8 cellular contexts compared by ENCODE assay signal in the genomic region with DNA sequence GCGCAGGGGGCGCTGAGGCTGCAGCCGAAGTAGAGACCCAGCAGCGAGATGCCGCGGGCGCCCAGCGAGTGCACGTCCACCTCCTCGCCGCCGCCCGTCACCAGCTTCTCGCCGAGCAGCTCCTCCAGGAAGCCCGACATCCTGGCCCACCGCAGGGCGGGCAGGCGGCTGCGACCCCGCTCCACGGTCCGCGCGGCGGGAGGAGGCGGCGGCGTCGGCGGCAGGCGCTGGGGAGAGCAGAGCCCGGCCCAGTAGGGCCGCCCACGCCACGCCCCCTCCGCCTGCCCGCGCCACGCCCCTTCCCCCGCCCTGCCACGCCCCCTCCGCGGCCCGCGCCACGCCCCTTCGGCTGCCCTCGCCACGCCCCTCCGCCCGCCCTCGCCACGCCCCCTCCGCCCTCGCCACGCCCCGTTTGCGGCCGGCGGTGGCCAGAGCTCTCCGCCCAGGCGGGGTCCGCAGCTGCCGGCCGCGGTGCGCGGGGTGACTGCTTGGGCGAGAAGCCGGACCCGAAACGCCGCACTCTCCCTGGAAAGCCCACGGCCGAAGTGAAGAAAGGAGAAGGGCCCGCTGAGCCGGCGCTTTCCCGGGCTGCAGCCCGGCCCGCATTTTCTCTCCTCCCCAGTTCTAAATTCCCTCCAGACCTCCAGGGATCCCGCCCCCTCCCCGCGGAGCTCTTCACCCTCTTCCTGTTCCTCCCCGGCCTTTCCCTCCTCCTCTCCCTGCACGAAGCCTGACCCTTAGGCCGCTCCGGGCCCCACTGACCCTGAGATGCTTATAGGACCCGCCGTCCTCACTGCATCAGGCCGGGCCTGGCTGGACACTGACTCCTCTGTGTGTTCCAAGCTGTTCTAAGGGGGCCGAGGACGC. TPM values are rescaled to one million over a fixed set of nuclear protein-coding genes. Genes with fewer than 3 reads are reported as not detected.
DNase-seq lines count a peak whose midpoint lies in the region; ATAC-seq and TF ChIP-seq lines count a peak whose summit lies in the region.

Gene NXN, minus strand, starts transcription at position 238 of the 867 bp plus-strand sequence.

- peak within 1 kb of the TSS; percentile 85 for H3K4me3 Mint-ChIP-seq in natural killer cell treated with Interleukin-12 subunit alpha and Interleukin-12 subunit beta and Interleukin-15 and Interleukin-18, amount 100 ng/mL, for 72 hours

- H3K4me3 ChIP-seq in Panc1 (ENCODE audit: low read depth in 2 of 2, low read length in 2 of 2), result peak within 1 kb of the TSS; percentile 69 to 83
- H3K4me3 ChIP-seq in fibroblast of mammary gland (ENCODE audit: control insufficient read depth, low read depth, low read length), result peak within 1 kb of the TSS; percentile 68

- ATAC-seq in HG03520 (IDR thresholded peaks at IDR 0.05; ENCODE audit: unreplicated experiment), result peak; percentile 54
- ATAC-seq in Panc1, result peak; percentile 91
- peak; percentile 95 to 97 for ATAC-seq in natural killer cell treated with Interleukin-12 subunit alpha and Interleukin-12 subunit beta and Interleukin-15 and Interleukin-18, amount 100 ng/mL, for 72 hours

- BruUV-seq in Panc1 (replicated peaks; lab: Mats Ljungman, UMichigan), result no TSS peak

- POLR2A ChIA-PET in Panc1 (lab: Charles Lee), result interaction anchor here (0.6 to 0.7 kb wide), 3 partner anchors 24 to 620 kb away, joined by 4 to 9 read pairs (median 6); no protein-coding TSS in a partner anchor

- H3K27me3 Mint-ChIP-seq in natural killer cell treated with Interleukin-12 subunit alpha and Interleukin-12 subunit beta and Interleukin-15 and Interleukin-18, amount 100 ng/mL, for 72 hours, result peaks cover 16 to 26% of the 10 kb centered on the region in 2 donors

- TF ChIP-seq CTCF in AG09319 (IDR thresholded peaks at IDR 0.05; ENCODE audit: low read depth, low read length) (peak; percentile 31), Panc1 (IDR thresholded peaks at IDR 0.05) (no peak; the same call in 1 of the 2 replicates), fibroblast of mammary gland (conservative IDR thresholded peaks at IDR 0.05; ENCODE audit: control insufficient read depth, insufficient read depth, low read depth, low read length) (no peak)

- peak within 1 kb of the TSS; percentile 93 for H3K27ac ChIP-seq in Panc1 (ENCODE audit: low read length)

- no peaks in the 10 kb centered on the region for H3K9me3 ChIP-seq in Panc1 (ENCODE audit: control insufficient read depth, insufficient read depth, low read depth, low read length)

- H3K27ac Mint-ChIP-seq in natural killer cell treated with Interleukin-12 subunit alpha and Interleukin-12 subunit beta and Interleukin-15 and Interleukin-18, amount 100 ng/mL, for 72 hours, result no peak within 1 kb of the TSS

- intact Hi-C loops in Panc1 (cut with micrococcal nuclease; ENCODE audit: unreplicated experiment), result loop anchor here (5.0 kb wide), 1 partner anchor 182 kb away; no protein-coding TSS in a partner anchor

- H3K4me1 ChIP-seq in Panc1 (ENCODE audit: control insufficient read depth, insufficient read depth, low read length), result peaks cover 21% of the 10 kb centered on the region

- H3K36me3 Mint-ChIP-seq in natural killer cell treated with Interleukin-12 subunit alpha and Interleukin-12 subunit beta and Interleukin-15 and Interleukin-18, amount 100 ng/mL, for 72 hours, result no peaks in the 10 kb centered on the region

- in situ Hi-C loops in Panc1 (cut with HindIII; ENCODE audit: low pct_unique_long_range_greater_than_20kb, low sequenced_read_pairs), result no loop called here

- CTCF ChIA-PET in Panc1 (lab: Charles Lee), result interaction anchor here (0.5 to 0.9 kb wide), 7 partner anchors 80 to 623 kb away, joined by 3 to 4 read pairs (median 3); no protein-coding TSS in a partner anchor

- H3K4me1 Mint-ChIP-seq in natural killer cell treated with Interleukin-12 subunit alpha and Interleukin-12 subunit beta and Interleukin-15 and Interleukin-18, amount 100 ng/mL, for 72 hours (ENCODE audit: low read depth in 2 of 2), result peaks cover 8 to 16% of the 10 kb centered on the region in 2 donors

- no peaks in the 10 kb centered on the region for H3K9me3 Mint-ChIP-seq in natural killer cell treated with Interleukin-12 subunit alpha and Interleukin-12 subunit beta and Interleukin-15 and Interleukin-18, amount 100 ng/mL, for 72 hours

- DNase-seq in AG09319 (ENCODE audit: extremely low read depth, low read depth), result no peak
- peak; percentile 91 for DNase-seq in GM19240 (ENCODE audit: insufficient read length, low spot score)
- no peak for DNase-seq in Panc1 (ENCODE audit: low read depth, low spot score)
- peak; percentile 87 to 89 for DNase-seq in activated T-helper 1 cell treated with anti-CD3 and anti-CD28 coated beads, Interleukin-2, amount 50 U/mL, for 16 hours (ENCODE audit: low read depth in 1 of 2, low spot score in 1 of 2)
- DNase-seq in fibroblast of mammary gland (ENCODE audit: low read depth), result peak; percentile 56
- DNase-seq in natural killer cell treated with Interleukin-12 subunit alpha and Interleukin-12 subunit beta and Interleukin-15 and Interleukin-18, amount 100 ng/mL, for 72 hours (ENCODE audit: low spot score), result peak; percentile 92
- DNase-seq in stimulated activated naive CD4-positive, alpha-beta T cell (lab: John Stamatoyannopoulos, UW), result peak; percentile 57 to 92 (median 86)

- H3K27me3 ChIP-seq in Panc1 (ENCODE audit: control insufficient read depth, insufficient read depth, low read length), result no peaks in the 10 kb centered on the region

- no peaks in the 10 kb centered on the region; the same call in none of the 2 replicates for H3K36me3 ChIP-seq in Panc1 (ENCODE audit: control insufficient read depth, insufficient read depth, low read length)

RNA-seq across cellular contexts. Expression of gene NXN, which starts in this region (rescaled TPM):
- 126 TPM for total RNA-seq in Panc1 (2021; ENCODE audit: unreplicated experiment)
- polyA plus RNA-seq in Panc1 (2012; ENCODE audit: insufficient read length), result 134 TPM
- under 1 TPM; 0.61 to 0.69 TPM for total RNA-seq in natural killer cell treated with Interleukin-12 subunit alpha and Interleukin-12 subunit beta and Interleukin-15 and Interleukin-18, amount 100 ng/mL, for 72 hours

Comparison
In these comparisons a context has a peak if more than half of its experiments do, and no peak if none do; other contexts are left out.
1. RNA of gene NXN (total RNA-seq): 126 TPM in Panc1 (single experiment); 0.61 to 0.69 TPM in natural killer cell treated with Interleukin-12 subunit alpha and Interleukin-12 subunit beta and Interleukin-15 and Interleukin-18, amount 100 ng/mL, for 72 hours; every median in the first group is over 10 times any median in the second.
2. Peak in DNase-seq and ATAC-seq in natural killer cell treated with Interleukin-12 subunit alpha and Interleukin-12 subunit beta and Interleukin-15 and Interleukin-18, amount 100 ng/mL, for 72 hours; RNA of the gene not detected or under 1 TPM.
3. DNase-seq: peak in GM19240 (single experiment), activated T-helper 1 cell treated with anti-CD3 and anti-CD28 coated beads, Interleukin-2, amount 50 U/mL, for 16 hours (2 of 2), fibroblast of mammary gland (single experiment) and stimulated activated naive CD4-positive, alpha-beta T cell (6 of 6); none in AG09319 (single experiment) and Panc1 (single experiment).
4. Peak in every context shown above with its lines, with median percentiles within 50 percentile points of each other: ATAC-seq.